9 cellular contexts compared by ENCODE assay signal in genomic region chr1:42955311-42956063, GRCh38. TPM values are rescaled to one million over a fixed set of nuclear protein-coding genes. Genes with fewer than 3 reads are reported as not detected.
DNase-seq lines count a peak whose midpoint lies in the region; ATAC-seq and TF ChIP-seq lines count a peak whose summit lies in the region.
"Had no signal": no experiment of that assay in that cellular context is flagged by ENCODE, and none has a peak within 500 bp of the region (broad histone marks: within the 10 kb centered on the region; RNA-seq: fewer than 3 reads in every experiment).

No MANE protein-coding gene starts in this region.

- no peak for ATAC-seq in activated CD4-positive, alpha-beta T cell treated with anti-CD3 and anti-CD28 coated beads for 36 hours
- ATAC-seq in RWPE2 (ENCODE audit: low read depth) = no peak
- no peak for ATAC-seq in stimulated activated effector memory CD8-positive, alpha-beta T cell treated with anti-CD3 and anti-CD28 coated beads, Interleukin-12 subunit alpha, Interleukin-12 subunit beta, amount 100 ng/mL, for 72 hours
- no peak for ATAC-seq in left cardiac atrium

- H3K27me3 Mint-ChIP-seq in activated CD4-positive, alpha-beta T cell treated with anti-CD3 and anti-CD28 coated beads for 36 hours = no peaks in the 10 kb centered on the region

- H3K9me3 Mint-ChIP-seq in activated CD4-positive, alpha-beta T cell treated with anti-CD3 and anti-CD28 coated beads for 36 hours (ENCODE audit: low read depth) = no peaks in the 10 kb centered on the region
- no peaks in the 10 kb centered on the region for H3K9me3 Mint-ChIP-seq in stimulated activated effector memory CD8-positive, alpha-beta T cell treated with anti-CD3 and anti-CD28 coated beads, Interleukin-12 subunit alpha, Interleukin-12 subunit beta, amount 100 ng/mL, for 72 hours

- H3K27me3 ChIP-seq in RWPE2 (ENCODE audit: insufficient read depth, poor library complexity, severe bottlenecking) = no peaks in the 10 kb centered on the region

- H3K4me3 ChIP-seq in RWPE2 (ENCODE audit: severe bottlenecking) (peak overlapping the region; percentile 66), epithelial cell of proximal tubule (ENCODE audit: low read depth, low read length) (peak overlapping the region; percentile 28)

- no peak for DNase-seq in activated CD4-positive, alpha-beta T cell treated with anti-CD3 and anti-CD28 coated beads for 36 hours
- DNase-seq in activated CD4-positive, alpha-beta T cell treated with anti-CD3 and anti-CD28 coated beads for 1 hour = no peak
- DNase-seq in RWPE2 (ENCODE audit: low spot score) = no peak
- no peak for DNase-seq in epithelial cell of proximal tubule (ENCODE audit: low read depth)
- no peak for DNase-seq in stimulated activated effector memory CD8-positive, alpha-beta T cell treated with anti-CD3 and anti-CD28 coated beads, Interleukin-12 subunit alpha, Interleukin-12 subunit beta, amount 100 ng/mL, for 72 hours (ENCODE audit: low spot score in 2 of 2)
- no peak for DNase-seq in NCI-H69 (lab: John Stamatoyannopoulos, UW)
- DNase-seq in NCI-H2171 treated with DMSO at 0.1 percent for 48 hours (lab: John Stamatoyannopoulos, UW) = no peak
- DNase-seq in left cardiac atrium = no peak
- DNase-seq: NCI-H1092 had no signal

- intact Hi-C loops in activated CD4-positive, alpha-beta T cell treated with anti-CD3 and anti-CD28 coated beads for 36 hours (cut with DNase I, micrococcal nuclease) = loop anchor here in 1 of 2 experiments (5.0 kb wide), 1 partner anchor 432 kb away; the partner anchor contains the start of genes MED8 and SZT2
- intact Hi-C loops in left cardiac atrium (cut with DNase I) = no loop called here

- TF ChIP-seq CTCF in RWPE2 (IDR thresholded peaks at IDR 0.05; ENCODE audit: poor library complexity, severe bottlenecking) (no peak), epithelial cell of proximal tubule (conservative IDR thresholded peaks at IDR 0.05; ENCODE audit: low read depth, low read length) (no peak)

- peaks cover 74% of the 10 kb centered on the region for H3K36me3 ChIP-seq in RWPE2 (ENCODE audit: low read depth)

- H3K9me3 ChIP-seq in RWPE2 (ENCODE audit: severe bottlenecking) = no peaks in the 10 kb centered on the region

- H3K27ac ChIP-seq in RWPE2 (ENCODE audit: poor library complexity, severe bottlenecking) = peak overlapping the region; percentile 99

- peak overlapping the region; percentile 64 for H3K27ac Mint-ChIP-seq in activated CD4-positive, alpha-beta T cell treated with anti-CD3 and anti-CD28 coated beads for 36 hours
- peak overlapping the region; percentile 98 for H3K27ac Mint-ChIP-seq in stimulated activated effector memory CD8-positive, alpha-beta T cell treated with anti-CD3 and anti-CD28 coated beads, Interleukin-12 subunit alpha, Interleukin-12 subunit beta, amount 100 ng/mL, for 72 hours

- POLR2A ChIA-PET in activated CD4-positive, alpha-beta T cell treated with anti-CD3 and anti-CD28 coated beads for 36 hours (lab: Charles Lee) = interaction anchor here (0.7 to 2.8 kb wide), 6 partner anchors 8 to 189 kb away, joined by 3 to 20 read pairs (median 3); partner anchors contain the start of genes C1orf50 and P3H1

- H3K4me1 ChIP-seq in RWPE2 (ENCODE audit: insufficient read depth, poor library complexity, severe bottlenecking) = peaks cover 54% of the 10 kb centered on the region

- H3K36me3 Mint-ChIP-seq in activated CD4-positive, alpha-beta T cell treated with anti-CD3 and anti-CD28 coated beads for 36 hours (ENCODE audit: low read depth) = peaks cover 54% of the 10 kb centered on the region
- peaks cover 87% of the 10 kb centered on the region for H3K36me3 Mint-ChIP-seq in stimulated activated effector memory CD8-positive, alpha-beta T cell treated with anti-CD3 and anti-CD28 coated beads, Interleukin-12 subunit alpha, Interleukin-12 subunit beta, amount 100 ng/mL, for 72 hours

- H3K4me3 Mint-ChIP-seq in activated CD4-positive, alpha-beta T cell treated with anti-CD3 and anti-CD28 coated beads for 36 hours = peak overlapping the region; percentile 62
- peak overlapping the region; percentile 93 for H3K4me3 Mint-ChIP-seq in stimulated activated effector memory CD8-positive, alpha-beta T cell treated with anti-CD3 and anti-CD28 coated beads, Interleukin-12 subunit alpha, Interleukin-12 subunit beta, amount 100 ng/mL, for 72 hours

- CTCF ChIA-PET in activated CD4-positive, alpha-beta T cell treated with anti-CD3 and anti-CD28 coated beads for 36 hours (lab: Charles Lee) = interaction anchor here (0.6 to 1.9 kb wide), 6 partner anchors 10 to 271 kb away, joined by 3 to 6 read pairs (median 4); no protein-coding TSS in a partner anchor

- H3K4me1 Mint-ChIP-seq in activated CD4-positive, alpha-beta T cell treated with anti-CD3 and anti-CD28 coated beads for 36 hours = peaks cover 65% of the 10 kb centered on the region
- H3K4me1 Mint-ChIP-seq in stimulated activated effector memory CD8-positive, alpha-beta T cell treated with anti-CD3 and anti-CD28 coated beads, Interleukin-12 subunit alpha, Interleukin-12 subunit beta, amount 100 ng/mL, for 72 hours = peaks cover 71% of the 10 kb centered on the region

RNA-seq across cellular contexts. Expression of gene SLC2A1, which starts 3.2 kb away (rescaled TPM):
- 100 to 1,000 TPM; 115 to 125 TPM for total RNA-seq in activated CD4-positive, alpha-beta T cell treated with anti-CD3 and anti-CD28 coated beads for 36 hours
- total RNA-seq in epithelial cell of proximal tubule = 374 and 598 TPM in 2 replicates
- 10 to 100 TPM; 10.9 to 12.9 TPM for total RNA-seq in left cardiac atrium

Comparison
In these comparisons a context has a peak if more than half of its experiments do, and no peak if none do; other contexts are left out.
1. RNA of gene SLC2A1, which starts 3.2 kb away (total RNA-seq): 374 to 598 TPM in epithelial cell of proximal tubule and 115 to 125 TPM in activated CD4-positive, alpha-beta T cell treated with anti-CD3 and anti-CD28 coated beads for 36 hours; 10.9 to 12.9 TPM in left cardiac atrium; every median in the first group is over 4 times any median in the second.